Comparison of ENCODE assay signal across 18 cellular contexts in the genomic region with DNA sequence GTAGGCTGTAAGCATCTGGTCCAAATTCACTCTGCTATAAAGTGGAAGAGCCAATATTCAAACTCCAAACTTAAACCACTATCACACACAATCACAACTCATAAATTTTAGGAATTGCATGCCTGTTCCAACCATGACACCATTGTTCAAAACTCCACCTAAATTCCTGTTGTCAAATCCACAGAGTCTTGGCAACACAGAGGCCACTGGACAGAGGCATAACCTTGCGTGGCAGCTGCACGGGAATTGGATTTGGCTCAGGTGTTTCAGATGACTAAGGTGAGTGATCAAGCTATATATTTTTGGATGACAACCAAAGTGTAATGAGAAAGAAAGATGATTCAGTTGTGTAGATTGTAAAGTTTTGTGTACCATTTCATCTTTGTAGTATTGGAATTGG.
DNase-seq lines count a peak whose midpoint lies in the region; ATAC-seq, FAIRE-seq and TF ChIP-seq lines count a peak whose summit lies in the region.
"Had no signal": no experiment of that assay in that cellular context is flagged by ENCODE, and none has a peak within 500 bp of the region (broad histone marks: within the 10 kb centered on the region; RNA-seq: fewer than 3 reads in every experiment).

No MANE protein-coding gene starts in this region.

- no peaks in the 10 kb centered on the region for H3K36me3 ChIP-seq in esophagus muscularis mucosa

- H3K9me3 ChIP-seq in esophagus muscularis mucosa = no peaks in the 10 kb centered on the region

- TF ChIP-seq CTCF in esophagus muscularis mucosa (IDR thresholded peaks at IDR 0.05) (no peak), nephron (IDR thresholded peaks at IDR 0.05; ENCODE audit: unreplicated experiment in 3 of 3) (no peak)

- TF ChIP-seq EP300 in esophagus muscularis mucosa (IDR thresholded peaks at IDR 0.05) = no peak

- DNase-seq in EH (ENCODE audit: low read depth) = peak; percentile 61
- peak; percentile 72 for DNase-seq in M059J (ENCODE audit: low read depth)
- DNase-seq in esophagus muscularis mucosa (ENCODE audit: extremely low spot score) = peak; percentile 29
- no peak for DNase-seq in GM12891 (ENCODE audit: insufficient read length, low spot score)
- no peak for DNase-seq in NOMO-1 treated with DMSO at 0.1 percent for 48 hours (lab: John Stamatoyannopoulos, UW; ENCODE audit: unreplicated experiment)
- DNase-seq: ACHN; COR-L47; DMS 273 treated with DMSO at 0.1 percent for 48 hours; KBM-7; NCI-H1417 treated with DMSO at 0.1 percent for 48 hours; NCI-H187 treated with DMSO at 0.1 percent for 48 hours; NCI-H69; NK-92 treated with Interleukin-12 subunit alpha and Interleukin-12 subunit beta, amount 100 ng/mL, for 24 hours; OCI-M1; SHP77 had no signal

- peak overlapping the region in 2 of 3 experiments; percentile 87 to 94 for H3K27ac Mint-ChIP-seq in nephron

- H3K9me3 Mint-ChIP-seq in nephron = peaks cover 2% of the 10 kb centered on the region

- intact Hi-C loops in esophagus muscularis mucosa (cut with DNase I) = no loop called here

- H3K27me3 ChIP-seq in esophagus muscularis mucosa = no peaks in the 10 kb centered on the region

- no peak overlapping the region for H3K4me3 ChIP-seq in esophagus muscularis mucosa
- H3K4me3 ChIP-seq: SK-N-MC had no signal

- 75% methylated on average over 2 of the region's 2 CpGs for WGBS in esophagus muscularis mucosa

- ATAC-seq in GM19328 (IDR thresholded peaks at IDR 0.05; ENCODE audit: unreplicated experiment) = no peak

- no peaks in the 10 kb centered on the region for H3K27me3 Mint-ChIP-seq in nephron (ENCODE audit: low read depth)

- H3K27ac ChIP-seq in esophagus muscularis mucosa (replicated peaks in 1 of 4) = no peak overlapping the region
- H3K27ac ChIP-seq: SK-N-MC had no signal

- FAIRE-seq in GM12891 (lab: Jason Lieb, UNC) = no peak

- no peak for TF ChIP-seq POLR2A in esophagus muscularis mucosa (IDR thresholded peaks at IDR 0.05; ENCODE audit: low read depth)
- TF ChIP-seq POLR2A in GM12891 (IDR thresholded peaks at IDR 0.05; ENCODE audit: low read depth, low read length) = no peak

- peaks cover 70% of the 10 kb centered on the region for H3K4me1 Mint-ChIP-seq in nephron

- H3K4me3 Mint-ChIP-seq in nephron = no peak overlapping the region

- peaks cover 16 to 29% (median 20%) of the 10 kb centered on the region in 4 donors for H3K4me1 ChIP-seq in esophagus muscularis mucosa

- H3K36me3 Mint-ChIP-seq in nephron (ENCODE audit: low read depth) = peaks cover 8% of the 10 kb centered on the region

TF ChIP-seq in GM12891, 5 proteins besides CTCF, POLR2A, EP300 and RAD21:
- TF ChIP-seq TAF1 (IDR thresholded peaks at IDR 0.05; ENCODE audit: low read depth, low read length) (no peak), POLR2AphosphoS5 (IDR thresholded peaks at IDR 0.05; ENCODE audit: low read depth, low read length) (no peak), SPI1 (IDR thresholded peaks at IDR 0.05; ENCODE audit: low read depth, low read length) (no peak), POU2F2 (IDR thresholded peaks at IDR 0.05; ENCODE audit: low read depth, low read length) (no peak), PAX5 (IDR thresholded peaks at IDR 0.05; ENCODE audit: insufficient read depth, low read length, severe bottlenecking) (no peak)

Comparison
In these comparisons a context has a peak if more than half of its experiments do, and no peak if none do; other contexts are left out.
1. DNase-seq: peak in EH (single experiment), M059J (single experiment) and esophagus muscularis mucosa (single experiment); none in GM12891 (single experiment) and NOMO-1 treated with DMSO at 0.1 percent for 48 hours (single experiment).